21 cellular contexts compared by ENCODE assay signal in genomic region chr1:109199710-109200109, GRCh38. TPM values are rescaled to one million over a fixed set of nuclear protein-coding genes. Genes with fewer than 3 reads are reported as not detected.
DNase-seq lines count a peak whose midpoint lies in the region; ATAC-seq and TF ChIP-seq lines count a peak whose summit lies in the region.
"Had no signal": no experiment of that assay in that cellular context is flagged by ENCODE, and none has a peak within 500 bp of the region (broad histone marks: within the 10 kb centered on the region; RNA-seq: fewer than 3 reads in every experiment).

No MANE protein-coding gene starts in this region.

- no peak overlapping the region for H3K27ac ChIP-seq in esophagus muscularis mucosa (replicated peaks in 1 of 4)
- no peak overlapping the region for H3K27ac ChIP-seq in tibial nerve
- H3K27ac ChIP-seq: esophagus squamous epithelium, KMS-11, vagina had no signal

- H3K36me3 Mint-ChIP-seq in activated T-cell treated with anti-CD3 and anti-CD28 coated beads, Interleukin-2, amount 50 U/mL, for 24 hours (ENCODE audit: low read depth), result peaks cover 3% of the 10 kb centered on the region
- peaks cover 8% of the 10 kb centered on the region for H3K36me3 Mint-ChIP-seq in activated T-cell treated with anti-CD3 and anti-CD28 coated beads, Interleukin-2, amount 50 U/mL, for 4 hours (ENCODE audit: insufficient read depth)
- no peaks in the 10 kb centered on the region for H3K36me3 Mint-ChIP-seq in dendritic cell treated with granulocyte-macrophage colony-stimulating factor and Interleukin-4, amounts not matched to agents 40 ng/mL and 50 ng/mL, for 4 days (ENCODE audit: low read depth)

- TF ChIP-seq EP300 in esophagus muscularis mucosa (IDR thresholded peaks at IDR 0.05), result no peak
- TF ChIP-seq EP300 in tibial nerve (IDR thresholded peaks at IDR 0.05), result no peak

- H3K36me3 ChIP-seq in esophagus muscularis mucosa (no peaks in the 10 kb centered on the region), tibial nerve (no peaks in the 10 kb centered on the region)
- H3K36me3 ChIP-seq: esophagus squamous epithelium, HAP-1, vagina had no signal

- TF ChIP-seq CTCF in esophagus muscularis mucosa (IDR thresholded peaks at IDR 0.05) (no peak), tibial nerve (IDR thresholded peaks at IDR 0.05) (no peak)

- no peaks in the 10 kb centered on the region for H3K27me3 ChIP-seq in esophagus muscularis mucosa
- H3K27me3 ChIP-seq in tibial nerve, result no peaks in the 10 kb centered on the region
- H3K27me3 ChIP-seq: esophagus squamous epithelium, vagina had no signal

- H3K27ac Mint-ChIP-seq in activated T-cell treated with anti-CD3 and anti-CD28 coated beads, Interleukin-2, amount 50 U/mL, for 24 hours, result peak overlapping the region; percentile 59
- no peak overlapping the region for H3K27ac Mint-ChIP-seq in dendritic cell treated with granulocyte-macrophage colony-stimulating factor and Interleukin-4, amounts not matched to agents 40 ng/mL and 50 ng/mL, for 4 days

- H3K4me3 Mint-ChIP-seq in activated T-cell treated with anti-CD3 and anti-CD28 coated beads, Interleukin-2, amount 50 U/mL, for 24 hours, result no peak overlapping the region
- no peak overlapping the region for H3K4me3 Mint-ChIP-seq in activated T-cell treated with anti-CD3 and anti-CD28 coated beads, Interleukin-2, amount 50 U/mL, for 4 hours
- H3K4me3 Mint-ChIP-seq in dendritic cell treated with granulocyte-macrophage colony-stimulating factor and Interleukin-4, amounts not matched to agents 40 ng/mL and 50 ng/mL, for 4 days, result peak overlapping the region; percentile 43
- H3K4me3 Mint-ChIP-seq: neural crest cell had no signal

- H3K4me1 ChIP-seq in esophagus muscularis mucosa (peaks cover 6 to 19% (median 14%) of the 10 kb centered on the region in 4 donors), tibial nerve (peaks cover 0 to 7% (median 0%) of the 10 kb centered on the region in 4 donors)

- peak; percentile 42 for DNase-seq in activated T-cell treated with anti-CD3 and anti-CD28 coated beads, Interleukin-2, amount 50 U/mL, for 24 hours
- no peak for DNase-seq in activated T-cell treated with anti-CD3 and anti-CD28 coated beads, Interleukin-2, amount 50 U/mL, for 4 hours
- DNase-seq in UCSD-AML1 (lab: John Stamatoyannopoulos, UW; ENCODE audit: unreplicated experiment) (peak; percentile 29), esophagus muscularis mucosa (ENCODE audit: extremely low spot score) (no peak), tibial nerve (ENCODE audit: low spot score in 2 of 2) (no peak), NK-92 (lab: John Stamatoyannopoulos, UW; ENCODE audit: unreplicated experiment) (no peak)
- peak; percentile 15 for DNase-seq in stimulated activated naive CD8-positive, alpha-beta T cell treated with anti-CD3 and anti-CD28 coated beads, Interleukin-15, Interleukin-2, amounts not matched to agents 100 U/mL and 50 U/mL, for 24 hours
- DNase-seq: activated CD4-positive, alpha-beta T cell treated with anti-CD3 and anti-CD28 coated beads, Interleukin-2, amount 50 U/mL, for 4 hours; activated gamma-delta T cell treated with Interleukin-2 at 50 U/mL for 16 hours; esophagus squamous epithelium; glutamatergic neuron; NCI-H1092 treated with DMSO at 0.1 percent for 48 hours; NCI-H524 treated with DMSO at 0.1 percent for 48 hours; SIG-M5; T1000 had no signal

- no peak for ATAC-seq in activated T-cell treated with anti-CD3 and anti-CD28 coated beads, Interleukin-2, amount 50 U/mL, for 4 hours
- ATAC-seq in stimulated activated naive CD8-positive, alpha-beta T cell treated with anti-CD3 and anti-CD28 coated beads, Interleukin-15, Interleukin-2, amounts not matched to agents 100 U/mL and 50 U/mL, for 24 hours, result no peak

- TF ChIP-seq POLR2A in esophagus muscularis mucosa (IDR thresholded peaks at IDR 0.05; ENCODE audit: low read depth), result no peak
- no peak for TF ChIP-seq POLR2A in tibial nerve (IDR thresholded peaks at IDR 0.05)

- H3K4me1 Mint-ChIP-seq in activated T-cell treated with anti-CD3 and anti-CD28 coated beads, Interleukin-2, amount 50 U/mL, for 24 hours (ENCODE audit: low read depth), result peaks cover 25% of the 10 kb centered on the region
- H3K4me1 Mint-ChIP-seq in activated T-cell treated with anti-CD3 and anti-CD28 coated beads, Interleukin-2, amount 50 U/mL, for 4 hours (ENCODE audit: low read depth), result peaks cover 10% of the 10 kb centered on the region
- peaks cover 16% of the 10 kb centered on the region for H3K4me1 Mint-ChIP-seq in dendritic cell treated with granulocyte-macrophage colony-stimulating factor and Interleukin-4, amounts not matched to agents 40 ng/mL and 50 ng/mL, for 4 days (ENCODE audit: low read depth)

- no peaks in the 10 kb centered on the region for H3K27me3 Mint-ChIP-seq in activated T-cell treated with anti-CD3 and anti-CD28 coated beads, Interleukin-2, amount 50 U/mL, for 24 hours
- H3K27me3 Mint-ChIP-seq in activated T-cell treated with anti-CD3 and anti-CD28 coated beads, Interleukin-2, amount 50 U/mL, for 4 hours (ENCODE audit: low read depth), result no peaks in the 10 kb centered on the region
- H3K27me3 Mint-ChIP-seq in dendritic cell treated with granulocyte-macrophage colony-stimulating factor and Interleukin-4, amounts not matched to agents 40 ng/mL and 50 ng/mL, for 4 days, result peaks cover 14% of the 10 kb centered on the region
- H3K27me3 Mint-ChIP-seq: CD4-positive, CD25-positive, alpha-beta regulatory T cell had no signal

- no peaks in the 10 kb centered on the region for H3K9me3 Mint-ChIP-seq in activated T-cell treated with anti-CD3 and anti-CD28 coated beads, Interleukin-2, amount 50 U/mL, for 24 hours
- no peaks in the 10 kb centered on the region for H3K9me3 Mint-ChIP-seq in activated T-cell treated with anti-CD3 and anti-CD28 coated beads, Interleukin-2, amount 50 U/mL, for 4 hours
- no peaks in the 10 kb centered on the region for H3K9me3 Mint-ChIP-seq in dendritic cell treated with granulocyte-macrophage colony-stimulating factor and Interleukin-4, amounts not matched to agents 40 ng/mL and 50 ng/mL, for 4 days
- H3K9me3 Mint-ChIP-seq: CD4-positive, CD25-positive, alpha-beta regulatory T cell; neural crest cell had no signal

- intact Hi-C loops in dendritic cell treated with granulocyte-macrophage colony-stimulating factor and Interleukin-4, amounts not matched to agents 40 ng/mL and 50 ng/mL, for 4 days (cut with micrococcal nuclease), result no loop called here
- intact Hi-C loops in esophagus muscularis mucosa (cut with DNase I), result loop anchor here (5.0 kb wide), 1 partner anchor 48 kb away; the partner anchor contains the start of gene CELSR2

- no peaks in the 10 kb centered on the region for H3K9me3 ChIP-seq in esophagus muscularis mucosa
- no peaks in the 10 kb centered on the region for H3K9me3 ChIP-seq in tibial nerve
- H3K9me3 ChIP-seq: esophagus squamous epithelium, HAP-1, vagina had no signal

- 89% methylated on average over 4 of the region's 10 CpGs for WGBS in esophagus muscularis mucosa
- WGBS in tibial nerve, 2 donors, result 62 to 84% methylated on average over 8 to 10 of the region's 10 CpGs

- H3K4me3 ChIP-seq in esophagus muscularis mucosa (no peak overlapping the region), tibial nerve (no peak overlapping the region)
- H3K4me3 ChIP-seq: esophagus squamous epithelium, HAP-1, vagina had no signal

RNA-seq across cellular contexts. Expression of gene SARS1, which starts 14.0 kb away (rescaled TPM):
- total RNA-seq in activated T-cell treated with anti-CD3 and anti-CD28 coated beads, Interleukin-2, amount 50 U/mL, for 4 hours, result 100 to 1,000 TPM; 166 to 207 (median 201) TPM
- total RNA-seq in esophagus muscularis mucosa (100 to 1,000 TPM; 125 to 180 (median 144) TPM), tibial nerve (100 to 1,000 TPM; 118 to 150 (median 137) TPM)

RNA-seq across cellular contexts. Expression of gene CELSR2, which starts 49.6 kb away (rescaled TPM):
- 1 to 10 TPM; 1.4 to 2.2 (median 1.5) TPM for total RNA-seq in activated T-cell treated with anti-CD3 and anti-CD28 coated beads, Interleukin-2, amount 50 U/mL, for 4 hours
- 10 to 100 TPM in 2 of 4 donors, 1 to 10 TPM in 2; 7.8 to 20.4 (median 10.5) TPM for total RNA-seq in esophagus muscularis mucosa
- total RNA-seq in tibial nerve, result 10 to 100 TPM; 14.0 to 16.7 (median 16.3) TPM

Comparison
In these comparisons a context has a peak if more than half of its experiments do, and no peak if none do; other contexts are left out.
1. DNase-seq: peak in activated T-cell treated with anti-CD3 and anti-CD28 coated beads, Interleukin-2, amount 50 U/mL, for 24 hours (single experiment), UCSD-AML1 (single experiment) and stimulated activated naive CD8-positive, alpha-beta T cell treated with anti-CD3 and anti-CD28 coated beads, Interleukin-15, Interleukin-2, amounts not matched to agents 100 U/mL and 50 U/mL, for 24 hours (single experiment); none in activated T-cell treated with anti-CD3 and anti-CD28 coated beads, Interleukin-2, amount 50 U/mL, for 4 hours (single experiment), esophagus muscularis mucosa (single experiment), tibial nerve (0 of 2) and NK-92 (single experiment).